In the genomic region with DNA sequence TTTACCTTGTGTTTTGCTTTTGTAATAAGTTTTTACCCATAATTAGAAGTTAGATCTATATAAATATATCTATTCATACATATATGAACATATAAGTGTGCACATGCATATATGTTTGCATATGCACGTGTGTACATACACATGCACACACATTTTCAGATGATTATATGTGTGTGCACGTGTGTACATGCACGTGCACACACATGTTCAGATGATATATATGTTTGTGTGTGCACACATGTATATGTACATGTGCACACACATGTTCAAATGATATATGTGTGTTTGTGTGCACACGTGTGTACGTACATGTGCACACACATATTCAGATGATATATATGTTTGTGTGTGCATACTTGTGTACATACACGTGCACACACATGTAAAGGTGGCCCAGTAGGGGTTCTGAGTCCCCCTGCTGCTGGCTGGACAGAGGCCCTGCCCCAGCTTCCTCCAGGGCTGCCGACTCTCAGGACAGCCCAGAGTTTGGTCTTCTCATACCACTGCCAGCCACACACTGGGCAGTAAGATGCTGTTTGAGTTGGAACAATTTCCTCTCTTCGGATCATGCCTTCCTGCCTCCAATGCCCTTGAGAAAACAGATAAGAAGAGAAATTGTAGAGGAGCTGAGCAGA, we compare ENCODE assay signal across 21 cellular contexts.
"Had no signal": no experiment of that assay in that cellular context is flagged by ENCODE, and none has a peak within 500 bp of the region (broad histone marks: within the 10 kb centered on the region; RNA-seq: fewer than 3 reads in every experiment).

No MANE protein-coding gene starts in this region.

- H3K4me3 Mint-ChIP-seq: IgD-negative memory B cell had no signal

- DNase-seq: Kasumi-1, MM.1S, NCI-H1092 treated with DMSO at 0.1 percent for 48 hours, NCI-H1436, NCI-H187, NCI-H2029, NCI-H2081 treated with DMSO at 0.1 percent for 48 hours, NCI-H2171, NCI-H226, NCI-H446, NCI-H510A, NCI-H524 treated with DMSO at 0.1 percent for 48 hours, NCI-H69, NCI-H774, RPMI8226, SHP77, SK-N-SH had no signal

- ATAC-seq: K562 had no signal

- H3K27ac ChIP-seq: KMS-11 had no signal

- H3K4me2 ChIP-seq: KMS-11, SK-N-SH had no signal

- H3K9ac ChIP-seq: KMS-11, SK-N-SH had no signal

- H3K36me3 Mint-ChIP-seq: IgD-negative memory B cell had no signal

- H3K4me1 Mint-ChIP-seq: IgD-negative memory B cell had no signal

- FAIRE-seq: K562, RCC 7860 had no signal

- H3K4me3 ChIP-seq: K562 had no signal

- H3K27ac Mint-ChIP-seq: IgD-negative memory B cell had no signal

- H3K9me3 ChIP-seq: SK-N-SH had no signal
